ENCODE assay signal across 13 cellular contexts in genomic region chr7:128112781-128113221, GRCh38.
DNase-seq lines count a peak whose midpoint lies in the region; ATAC-seq and TF ChIP-seq lines count a peak whose summit lies in the region.
"Had no signal": no experiment of that assay in that cellular context is flagged by ENCODE, and none has a peak within 500 bp of the region (broad histone marks: within the 10 kb centered on the region; RNA-seq: fewer than 3 reads in every experiment).

No MANE protein-coding gene starts in this region.

- H4K20me1 ChIP-seq in OCI-LY3 (ENCODE audit: insufficient read depth, low read length): no peaks in the 10 kb centered on the region

- no peaks in the 10 kb centered on the region for H3K27me3 Mint-ChIP-seq in activated naive CD4-positive, alpha-beta T cell treated with anti-CD3 and anti-CD28 coated beads, Interleukin-2, amount 50 U/mL, for 24 hours
- H3K27me3 Mint-ChIP-seq in activated naive CD4-positive, alpha-beta T cell treated with anti-CD3 and anti-CD28 coated beads for 36 hours (ENCODE audit: low read depth): no peaks in the 10 kb centered on the region
- H3K27me3 Mint-ChIP-seq: stimulated activated naive CD8-positive, alpha-beta T cell treated with anti-CD3 and anti-CD28 coated beads, Interleukin-15, Interleukin-2, amounts not matched to agents 100 ng/mL and 50 ng/mL, for 24 hours had no signal

- no peak overlapping the region for H3K4me3 Mint-ChIP-seq in activated naive CD4-positive, alpha-beta T cell treated with anti-CD3 and anti-CD28 coated beads, Interleukin-2, amount 50 U/mL, for 24 hours
- H3K4me3 Mint-ChIP-seq in activated naive CD4-positive, alpha-beta T cell treated with anti-CD3 and anti-CD28 coated beads for 36 hours: no peak overlapping the region
- H3K4me3 Mint-ChIP-seq: T-helper 2 cell treated with Interferon-gamma antibody and Interleukin-4, amounts not matched to agents 5 μg/mL and 100 μg/mL, for 36 hours had no signal

- H3K9ac ChIP-seq in OCI-LY3 (ENCODE audit: low read length) (no peak overlapping the region), colonic mucosa (ENCODE audit: low read depth in 2 of 2, low read length in 2 of 2) (no peak overlapping the region)

- no peaks in the 10 kb centered on the region for H3K36me3 Mint-ChIP-seq in activated naive CD4-positive, alpha-beta T cell treated with anti-CD3 and anti-CD28 coated beads, Interleukin-2, amount 50 U/mL, for 24 hours
- no peaks in the 10 kb centered on the region for H3K36me3 Mint-ChIP-seq in activated naive CD4-positive, alpha-beta T cell treated with anti-CD3 and anti-CD28 coated beads for 36 hours (ENCODE audit: low read depth)

- peaks cover 56% of the 10 kb centered on the region for H3K4me1 Mint-ChIP-seq in activated naive CD4-positive, alpha-beta T cell treated with anti-CD3 and anti-CD28 coated beads, Interleukin-2, amount 50 U/mL, for 24 hours
- peaks cover 46% of the 10 kb centered on the region for H3K4me1 Mint-ChIP-seq in activated naive CD4-positive, alpha-beta T cell treated with anti-CD3 and anti-CD28 coated beads for 36 hours (ENCODE audit: low read depth)

- no peak for DNase-seq in activated naive CD4-positive, alpha-beta T cell treated with anti-CD3 and anti-CD28 coated beads for 36 hours
- DNase-seq in globus pallidus (ENCODE audit: low spot score) (peak; percentile 48), colonic mucosa (no peak), NCI-H2081 treated with DMSO at 0.1 percent for 48 hours (lab: John Stamatoyannopoulos, UW) (no peak)
- DNase-seq: activated CD8-positive, alpha-beta memory T cell treated with anti-CD3 and anti-CD28 coated beads for 24 hours; NCI-H187; stimulated activated CD4-positive, alpha-beta T cell treated with anti-CD3 and anti-CD28 coated beads, Interleukin-4, amount 100 ng/mL, for 1 hour had no signal

- peak overlapping the region; percentile 10 for H3K27ac Mint-ChIP-seq in activated naive CD4-positive, alpha-beta T cell treated with anti-CD3 and anti-CD28 coated beads, Interleukin-2, amount 50 U/mL, for 24 hours
- H3K27ac Mint-ChIP-seq in activated naive CD4-positive, alpha-beta T cell treated with anti-CD3 and anti-CD28 coated beads for 36 hours: no peak overlapping the region
- H3K27ac Mint-ChIP-seq: T-helper 2 cell treated with Interferon-gamma antibody and Interleukin-4, amounts not matched to agents 5 μg/mL and 100 μg/mL, for 36 hours had no signal

- peaks cover 17% of the 10 kb centered on the region for H3K27me3 ChIP-seq in OCI-LY3 (ENCODE audit: low read depth, low read length)
- no peaks in the 10 kb centered on the region for H3K27me3 ChIP-seq in colonic mucosa

- H3K9me3 ChIP-seq in OCI-LY3 (ENCODE audit: insufficient read depth, low read length) (no peaks in the 10 kb centered on the region), colonic mucosa (no peaks in the 10 kb centered on the region)

- H2AFZ ChIP-seq in OCI-LY3 (ENCODE audit: low read depth, low read length): no peak overlapping the region; the same call in 1 of the 2 replicates

- peak overlapping the region; percentile 29 for H3K4me2 ChIP-seq in OCI-LY3 (ENCODE audit: low read length)

- no peaks in the 10 kb centered on the region for H3K9me3 Mint-ChIP-seq in activated naive CD4-positive, alpha-beta T cell treated with anti-CD3 and anti-CD28 coated beads, Interleukin-2, amount 50 U/mL, for 24 hours
- H3K9me3 Mint-ChIP-seq in activated naive CD4-positive, alpha-beta T cell treated with anti-CD3 and anti-CD28 coated beads for 36 hours: no peaks in the 10 kb centered on the region
- H3K9me3 Mint-ChIP-seq: stimulated activated naive CD8-positive, alpha-beta T cell treated with anti-CD3 and anti-CD28 coated beads, Interleukin-15, Interleukin-2, amounts not matched to agents 100 ng/mL and 50 ng/mL, for 24 hours; T-helper 2 cell treated with Interferon-gamma antibody and Interleukin-4, amounts not matched to agents 5 μg/mL and 100 μg/mL, for 36 hours had no signal

- H3K36me3 ChIP-seq in OCI-LY3 (replicated peaks; ENCODE audit: low read depth, low read length): no peaks in the 10 kb centered on the region
- no peaks in the 10 kb centered on the region for H3K36me3 ChIP-seq in colonic mucosa

- peaks cover 24% of the 10 kb centered on the region for H3K4me1 ChIP-seq in OCI-LY3 (ENCODE audit: low read length)
- no peaks in the 10 kb centered on the region for H3K4me1 ChIP-seq in colonic mucosa

- H3K27ac ChIP-seq in OCI-LY3 (ENCODE audit: low read length) (no peak overlapping the region), colonic mucosa (no peak overlapping the region)

- intact Hi-C loops in activated naive CD4-positive, alpha-beta T cell treated with anti-CD3 and anti-CD28 coated beads for 36 hours (cut with micrococcal nuclease): no loop called here
- intact Hi-C loops in colonic mucosa (cut with DNase I): no loop called here

- H3K79me2 ChIP-seq in OCI-LY3 (ENCODE audit: low read length): no peaks in the 10 kb centered on the region

- no peak overlapping the region for H3K4me3 ChIP-seq in OCI-LY3 (ENCODE audit: low read length)
- no peak overlapping the region for H3K4me3 ChIP-seq in colonic mucosa

- TF ChIP-seq CTCF in OCI-LY3 (IDR thresholded peaks at IDR 0.05; ENCODE audit: low read depth, low read length) (no peak), colonic mucosa (IDR thresholded peaks at IDR 0.05) (no peak)

- ATAC-seq in GM19023 (IDR thresholded peaks at IDR 0.05; ENCODE audit: unreplicated experiment) (no peak), HG03039 (IDR thresholded peaks at IDR 0.05; ENCODE audit: unreplicated experiment) (no peak)

- CTCF ChIA-PET in activated naive CD4-positive, alpha-beta T cell treated with anti-CD3 and anti-CD28 coated beads for 36 hours (lab: Charles Lee): interaction anchor here (0.6 to 6.0 kb wide), 2 partner anchors 23 to 266 kb away, joined by 3 to 26 read pairs; no protein-coding TSS in a partner anchor
